Comparison of ENCODE assay signal across 1 cellular context in genomic region chr4:36304138-36304681, GRCh38.
TF ChIP-seq lines count a peak whose summit lies in the region.

No MANE protein-coding gene starts in this region.

TF ChIP-seq in HepG2, 621 proteins besides CTCF, POLR2A, EP300 and RAD21:
- TF ChIP-seq ZNF841 (CRISPR knock-in tag; IDR thresholded peaks at IDR 0.05; ENCODE audit: borderline replicate concordance), result no peak
- no peak for TF ChIP-seq HCFC1 (IDR thresholded peaks at IDR 0.05; ENCODE audit: low read depth, low read length)
- TF ChIP-seq RNF2 (conservative IDR thresholded peaks at IDR 0.05; ENCODE audit: low read depth), result no peak
- TF ChIP-seq ZNF639 (CRISPR knock-in tag; conservative IDR thresholded peaks at IDR 0.05), result no peak
- TF ChIP-seq NPAS2 (CRISPR knock-in tag; IDR thresholded peaks at IDR 0.05; ENCODE audit: borderline replicate concordance), result no peak
- no peak for TF ChIP-seq ZNF34 (CRISPR knock-in tag; IDR thresholded peaks at IDR 0.05; ENCODE audit: borderline replicate concordance)
- no peak for TF ChIP-seq MAF1 (CRISPR knock-in tag; IDR thresholded peaks at IDR 0.05; ENCODE audit: borderline replicate concordance)
- no peak for TF ChIP-seq SP1 (IDR thresholded peaks at IDR 0.05)
- no peak for TF ChIP-seq SP1 (CRISPR knock-in tag; IDR thresholded peaks at IDR 0.05)
- TF ChIP-seq ZNF30 (CRISPR knock-in tag; IDR thresholded peaks at IDR 0.05), result no peak
- TF ChIP-seq MEIS2 (CRISPR knock-in tag; IDR thresholded peaks at IDR 0.05), result no peak
- no peak for TF ChIP-seq MXI1 (IDR thresholded peaks at IDR 0.05; ENCODE audit: borderline replicate concordance, low read depth, low read length)
